ENCODE assay signal across 1 cellular context in genomic region chr17:82496529-82497434, GRCh38.
TF ChIP-seq lines count a peak whose summit lies in the region.

No MANE protein-coding gene starts in this region.

TF ChIP-seq in K562, 482 proteins besides CTCF, POLR2A, EP300 and RAD21 (continued from another document):
- TF ChIP-seq ZNF639 (CRISPR knock-in tag; conservative IDR thresholded peaks at IDR 0.05 in 1 of 2, IDR thresholded peaks at IDR 0.05 in 1 of 2) (peak in 1 of 2 experiments; percentile 82; a peak in 2 of 4 replicates), FOXP1 (CRISPR knock-in tag; IDR thresholded peaks at IDR 0.05) (peak; percentile 98), MED1 (CRISPR knock-in tag; IDR thresholded peaks at IDR 0.05; ENCODE audit: borderline replicate concordance) (no peak), ZNF41 (CRISPR knock-in tag; conservative IDR thresholded peaks at IDR 0.05) (0 out of 2 replicates have a peak, but pooled peaks have one; percentile 29), ZNF184 (CRISPR knock-in tag; IDR thresholded peaks at IDR 0.05) (no peak), ETV1 (tag; conservative IDR thresholded peaks at IDR 0.05; ENCODE audit: low read depth) (peak; percentile 52), HLTF (IDR thresholded peaks at IDR 0.05) (no peak), NR4A1 (CRISPR knock-in tag; IDR thresholded peaks at IDR 0.05) (no peak), NR4A1 (tag; IDR thresholded peaks at IDR 0.05) (peak; percentile 74), ZNF717 (CRISPR knock-in tag; IDR thresholded peaks at IDR 0.05) (no peak), FOXM1 (IDR thresholded peaks at IDR 0.05; ENCODE audit: low read depth) (no peak), FOXM1 (CRISPR knock-in tag; IDR thresholded peaks at IDR 0.05; ENCODE audit: low read depth) (peak; percentile 73), FOXK1 (CRISPR knock-in tag; IDR thresholded peaks at IDR 0.05; ENCODE audit: borderline replicate concordance) (peak; percentile 93), GTF2E2 (tag; IDR thresholded peaks at IDR 0.05) (no peak), ATF2 (CRISPR knock-in tag; IDR thresholded peaks at IDR 0.05) (no peak), SP1 (CRISPR knock-in tag; IDR thresholded peaks at IDR 0.05) (peak; percentile 40; the same call in 1 of the 2 replicates), GMEB1 (CRISPR knock-in tag; IDR thresholded peaks at IDR 0.05) (peak; percentile 70), ZNF766 (CRISPR knock-in tag; conservative IDR thresholded peaks at IDR 0.05) (no peak; the same call in 1 of the 2 replicates), ZFP36 (IDR thresholded peaks at IDR 0.05; ENCODE audit: low read depth, low read length, partially characterized antibody) (no peak), SIX5 (IDR thresholded peaks at IDR 0.05; ENCODE audit: borderline replicate concordance in 1 of 2, insufficient read depth in 1 of 2, low read depth in 1 of 2, low read length in 2 of 2) (no peak), KAT2B (IDR thresholded peaks at IDR 0.05; ENCODE audit: low read depth, low read length) (no peak), ZNF175 (CRISPR knock-in tag; IDR thresholded peaks at IDR 0.05; ENCODE audit: low read depth) (no peak), RBBP5 (IDR thresholded peaks at IDR 0.05; ENCODE audit: borderline replicate concordance, insufficient read depth, low read length, poor library complexity, severe bottlenecking) (peak; percentile 78), MAZ (CRISPR knock-in tag; conservative IDR thresholded peaks at IDR 0.05 in 1 of 2, IDR thresholded peaks at IDR 0.05 in 1 of 2) (peak; percentile 63 to 75; a peak in 3 of 4 replicates), TAL1 (IDR thresholded peaks at IDR 0.05) (no peak), USF1 (CRISPR knock-in tag; IDR thresholded peaks at IDR 0.05) (peak; percentile 98), KLF16 (IDR thresholded peaks at IDR 0.05) (no peak), BRD4 (IDR thresholded peaks at IDR 0.05) (no peak), TEAD1 (CRISPR knock-in tag; IDR thresholded peaks at IDR 0.05) (peak; percentile 31 to 78; a peak in 2 of 4 replicates), TOE1 (IDR thresholded peaks at IDR 0.05; ENCODE audit: borderline replicate concordance) (peak; percentile 98), TOE1 (CRISPR knock-in tag; IDR thresholded peaks at IDR 0.05; ENCODE audit: borderline replicate concordance, low read depth) (peak; percentile 36), KDM4B (IDR thresholded peaks at IDR 0.05; ENCODE audit: borderline replicate concordance in 2 of 2, low read depth in 1 of 2) (no peak), GABPB1 (CRISPR knock-in tag; IDR thresholded peaks at IDR 0.05) (peak; percentile 79), PHF21A (IDR thresholded peaks at IDR 0.05; ENCODE audit: borderline replicate concordance, low read depth) (0 out of 2 replicates have a peak, but pooled peaks have one; percentile 11), RB1 (IDR thresholded peaks at IDR 0.05; ENCODE audit: low read depth) (peak; percentile 91), U2AF1 (optimal IDR thresholded peaks at IDR 0.05; ENCODE audit: low read depth, low read length) (peak; percentile 39), PRPF4 (IDR thresholded peaks at IDR 0.05; ENCODE audit: insufficient read depth, low read depth, low read length, poor library complexity, severe bottlenecking) (no peak), NR0B1 (IDR thresholded peaks at IDR 0.05; ENCODE audit: partially characterized antibody) (no peak), USF2 (CRISPR knock-in tag; IDR thresholded peaks at IDR 0.05) (peak; percentile 99), CCAR2 (IDR thresholded peaks at IDR 0.05; ENCODE audit: low read depth, low read length) (no peak), CTBP1 (IDR thresholded peaks at IDR 0.05; ENCODE audit: borderline replicate concordance) (peak; percentile 59), RAD51 (IDR thresholded peaks at IDR 0.05; ENCODE audit: borderline replicate concordance, low read depth) (peak; percentile 99)
- TF ChIP-seq, protein P1, sequence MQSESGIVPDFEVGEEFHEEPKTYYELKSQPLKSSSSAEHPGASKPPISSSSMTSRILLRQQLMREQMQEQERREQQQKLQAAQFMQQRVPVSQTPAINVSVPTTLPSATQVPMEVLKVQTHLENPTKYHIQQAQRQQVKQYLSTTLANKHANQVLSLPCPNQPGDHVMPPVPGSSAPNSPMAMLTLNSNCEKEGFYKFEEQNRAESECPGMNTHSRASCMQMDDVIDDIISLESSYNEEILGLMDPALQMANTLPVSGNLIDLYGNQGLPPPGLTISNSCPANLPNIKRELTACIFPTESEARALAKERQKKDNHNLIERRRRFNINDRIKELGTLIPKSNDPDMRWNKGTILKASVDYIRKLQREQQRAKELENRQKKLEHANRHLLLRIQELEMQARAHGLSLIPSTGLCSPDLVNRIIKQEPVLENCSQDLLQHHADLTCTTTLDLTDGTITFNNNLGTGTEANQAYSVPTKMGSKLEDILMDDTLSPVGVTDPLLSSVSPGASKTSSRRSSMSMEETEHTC (IDR thresholded peaks at IDR 0.05), result peak; percentile 86
- TF ChIP-seq, protein P2, sequence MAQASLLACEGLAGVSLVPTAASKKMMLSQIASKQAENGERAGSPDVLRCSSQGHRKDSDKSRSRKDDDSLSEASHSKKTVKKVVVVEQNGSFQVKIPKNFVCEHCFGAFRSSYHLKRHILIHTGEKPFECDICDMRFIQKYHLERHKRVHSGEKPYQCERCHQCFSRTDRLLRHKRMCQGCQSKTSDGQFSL (CRISPR knock-in tag; IDR thresholded peaks at IDR 0.05), result peak; percentile 69; the same call in 1 of the 2 replicates
- TF ChIP-seq, protein P2 (tag; IDR thresholded peaks at IDR 0.05), result no peak
- TF ChIP-seq, protein P3, sequence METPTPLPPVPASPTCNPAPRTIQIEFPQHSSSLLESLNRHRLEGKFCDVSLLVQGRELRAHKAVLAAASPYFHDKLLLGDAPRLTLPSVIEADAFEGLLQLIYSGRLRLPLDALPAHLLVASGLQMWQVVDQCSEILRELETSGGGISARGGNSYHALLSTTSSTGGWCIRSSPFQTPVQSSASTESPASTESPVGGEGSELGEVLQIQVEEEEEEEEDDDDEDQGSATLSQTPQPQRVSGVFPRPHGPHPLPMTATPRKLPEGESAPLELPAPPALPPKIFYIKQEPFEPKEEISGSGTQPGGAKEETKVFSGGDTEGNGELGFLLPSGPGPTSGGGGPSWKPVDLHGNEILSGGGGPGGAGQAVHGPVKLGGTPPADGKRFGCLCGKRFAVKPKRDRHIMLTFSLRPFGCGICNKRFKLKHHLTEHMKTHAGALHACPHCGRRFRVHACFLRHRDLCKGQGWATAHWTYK (CRISPR knock-in tag; IDR thresholded peaks at IDR 0.05), result peak; percentile 57; the same call in 1 of the 2 replicates
